Comparison of ENCODE assay signal across 1 cellular context in genomic region chr2:54360055-54360792, GRCh38.
TF ChIP-seq lines count a peak whose summit lies in the region.

No MANE protein-coding gene starts in this region.

TF ChIP-seq in SK-N-SH treated with all-trans-retinoic acid at 6 μM for 48 hours, 23 proteins besides CTCF, POLR2A, EP300 and RAD21 (continued from another document):
- TF ChIP-seq CREB5 (CRISPR knock-in tag; IDR thresholded peaks at IDR 0.05; ENCODE audit: low read depth) (peak; percentile 59; the same call in 1 of the 2 replicates), ZNF565 (CRISPR knock-in tag; conservative IDR thresholded peaks at IDR 0.05; ENCODE audit: low read depth) (no peak), ZNF8 (CRISPR knock-in tag; IDR thresholded peaks at IDR 0.05) (no peak), SNAI2 (CRISPR knock-in tag; IDR thresholded peaks at IDR 0.05) (no peak), ZNF70 (CRISPR knock-in tag; IDR thresholded peaks at IDR 0.05) (0 out of 2 replicates have a peak, but pooled peaks have one; percentile 5)
